7 cellular contexts compared by ENCODE assay signal in the genomic region with DNA sequence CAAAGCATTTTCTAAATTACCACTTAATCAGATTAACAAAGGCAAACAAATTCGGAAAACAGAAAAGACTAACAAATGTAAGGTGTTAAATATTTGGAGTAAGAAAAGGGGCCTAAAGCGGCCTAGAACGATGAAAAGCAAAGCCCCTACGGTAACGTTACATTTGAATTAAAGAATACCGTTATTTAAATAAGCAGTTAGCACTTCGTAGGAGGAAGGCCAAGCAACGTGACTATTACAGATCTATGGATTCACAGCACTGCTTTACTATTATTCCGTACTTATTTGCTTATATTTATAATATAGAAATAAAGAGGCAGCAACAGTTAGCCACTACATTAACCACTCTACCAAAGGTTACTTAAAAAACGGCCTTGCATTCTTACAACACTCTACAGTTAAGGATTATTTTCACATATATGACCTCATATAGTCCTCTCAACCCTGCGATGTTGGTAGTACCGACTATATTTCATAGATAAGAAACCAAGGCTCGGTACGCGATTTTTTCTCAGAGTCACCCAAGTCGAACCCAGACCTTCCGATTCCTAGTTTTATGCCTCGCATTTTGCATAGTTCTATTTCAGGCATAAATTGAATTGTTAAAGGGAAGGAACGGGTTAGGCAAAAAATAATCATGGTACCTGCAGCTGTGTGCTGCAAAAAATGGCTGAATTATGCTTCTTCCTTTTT. TPM values are rescaled to one million over a fixed set of nuclear protein-coding genes. Genes with fewer than 3 reads are reported as not detected.
DNase-seq lines count a peak whose midpoint lies in the region; ATAC-seq, FAIRE-seq and TF ChIP-seq lines count a peak whose summit lies in the region.

No MANE protein-coding gene starts in this region.

- peaks cover 19% of the 10 kb centered on the region for H3K4me1 ChIP-seq in KMS-11 (ENCODE audit: low read depth, poor library complexity, severe bottlenecking)
- H3K4me1 ChIP-seq in astrocyte (ENCODE audit: insufficient read depth, low read length): no peaks in the 10 kb centered on the region
- H3K4me1 ChIP-seq in keratinocyte (ENCODE audit: control insufficient read depth, extremely low read depth, insufficient read depth, low read length): no peaks in the 10 kb centered on the region
- H3K4me1 ChIP-seq in suprapubic skin: peaks cover 3% of the 10 kb centered on the region

- WGBS in suprapubic skin: 42% methylated on average over 19 of the region's 19 CpGs

- no peaks in the 10 kb centered on the region for H4K20me1 ChIP-seq in KMS-11 (ENCODE audit: insufficient read depth)
- peaks cover 5% of the 10 kb centered on the region for H4K20me1 ChIP-seq in astrocyte (ENCODE audit: insufficient read depth, low read length)
- H4K20me1 ChIP-seq in keratinocyte (ENCODE audit: control insufficient read depth, extremely low read depth, insufficient read depth, low read length): no peaks in the 10 kb centered on the region

- no peak for TF ChIP-seq CTCF in KMS-11 (conservative IDR thresholded peaks at IDR 0.05; ENCODE audit: low read depth, low read length)
- no peak for TF ChIP-seq CTCF in astrocyte (IDR thresholded peaks at IDR 0.05; ENCODE audit: insufficient read depth, low read depth, low read length)
- no peak for TF ChIP-seq CTCF in keratinocyte (optimal IDR thresholded peaks at IDR 0.05 in 1 of 3, IDR thresholded peaks at IDR 0.05 in 1 of 3, conservative IDR thresholded peaks at IDR 0.05 in 1 of 3; ENCODE audit: extremely low read depth in 1 of 3, insufficient read depth in 2 of 3, low read length in 3 of 3)
- TF ChIP-seq CTCF in suprapubic skin (IDR thresholded peaks at IDR 0.05): no peak

- peak overlapping the region; percentile 90 for H3K9ac ChIP-seq in KMS-11
- peak overlapping the region; percentile 90 for H3K9ac ChIP-seq in astrocyte (ENCODE audit: low read length)
- H3K9ac ChIP-seq in keratinocyte (ENCODE audit: control insufficient read depth, extremely low read depth, insufficient read depth, low read length): peak overlapping the region; percentile 79

- H3K27me3 ChIP-seq in KMS-11 (ENCODE audit: insufficient read depth, low read depth) (no peaks in the 10 kb centered on the region), astrocyte (ENCODE audit: insufficient read depth, low read length) (no peaks in the 10 kb centered on the region), keratinocyte (ENCODE audit: control insufficient read depth, extremely low read depth, insufficient read depth, low read length) (no peaks in the 10 kb centered on the region), suprapubic skin (no peaks in the 10 kb centered on the region)

- peaks cover 53% of the 10 kb centered on the region for H3K79me2 ChIP-seq in KMS-11 (ENCODE audit: insufficient read depth, low read depth)
- H3K79me2 ChIP-seq in astrocyte (ENCODE audit: insufficient read depth, low read length): peaks cover 52% of the 10 kb centered on the region
- peaks cover 19% of the 10 kb centered on the region for H3K79me2 ChIP-seq in keratinocyte (ENCODE audit: control insufficient read depth, insufficient read depth, low read length)

- no peak for TF ChIP-seq EP300 in suprapubic skin (IDR thresholded peaks at IDR 0.05)

- H3K27ac Mint-ChIP-seq in astrocyte (ENCODE audit: unreplicated experiment): peak overlapping the region; percentile 69

- H3K27ac ChIP-seq in KMS-11 (peak overlapping the region; percentile 80), astrocyte (ENCODE audit: low read depth, low read length) (peak overlapping the region; percentile 76), keratinocyte (ENCODE audit: control insufficient read depth, insufficient read depth, low read length) (peak overlapping the region; percentile 66), suprapubic skin (peak overlapping the region; percentile 98)

- H2AFZ ChIP-seq in KMS-11 (ENCODE audit: low read depth): peak overlapping the region; percentile 61; the same call in 1 of the 2 replicates
- no peak overlapping the region for H2AFZ ChIP-seq in astrocyte (ENCODE audit: low read depth, low read length)
- H2AFZ ChIP-seq in keratinocyte (ENCODE audit: control insufficient read depth, low read length): no peak overlapping the region

- no peak for TF ChIP-seq POLR2A in suprapubic skin (IDR thresholded peaks at IDR 0.05)

- ATAC-seq in HG03280 (IDR thresholded peaks at IDR 0.05; ENCODE audit: unreplicated experiment): no peak

- H3K9me1 ChIP-seq in keratinocyte (ENCODE audit: control insufficient read depth, extremely low read depth, insufficient read depth, low read length): no peaks in the 10 kb centered on the region

- peak; percentile 87 for FAIRE-seq in astrocyte (lab: Jason Lieb, UNC)
- FAIRE-seq in keratinocyte (lab: Jason Lieb, UNC): no peak

- dilution Hi-C loops in keratinocyte (cut with MboI; ENCODE audit: extremely low pct_ligation_motif_present, low sequenced_read_pairs): no loop called here

- H3K9me3 Mint-ChIP-seq in astrocyte (ENCODE audit: unreplicated experiment): no peaks in the 10 kb centered on the region

- no peaks in the 10 kb centered on the region for H3K36me3 ChIP-seq in KMS-11 (ENCODE audit: insufficient read depth)
- no peaks in the 10 kb centered on the region for H3K36me3 ChIP-seq in astrocyte (ENCODE audit: insufficient read depth, low read length)
- H3K36me3 ChIP-seq in keratinocyte (ENCODE audit: control insufficient read depth in 2 of 2, extremely low read depth in 1 of 2, insufficient read depth in 2 of 2, low read length in 2 of 2): no peaks in the 10 kb centered on the region
- no peaks in the 10 kb centered on the region for H3K36me3 ChIP-seq in suprapubic skin

- no peaks in the 10 kb centered on the region for H3K36me3 Mint-ChIP-seq in astrocyte (ENCODE audit: low read depth, unreplicated experiment)

- no peaks in the 10 kb centered on the region for H3K27me3 Mint-ChIP-seq in astrocyte (ENCODE audit: low read depth, unreplicated experiment)

- H3K9me3 ChIP-seq in astrocyte (ENCODE audit: insufficient read depth, low read depth, low read length) (no peaks in the 10 kb centered on the region), keratinocyte (ENCODE audit: control insufficient read depth, low read depth, low read length) (no peaks in the 10 kb centered on the region), suprapubic skin (no peaks in the 10 kb centered on the region)

- H3K4me3 Mint-ChIP-seq in astrocyte (ENCODE audit: unreplicated experiment): peak overlapping the region; percentile 87

- H3K4me2 ChIP-seq in KMS-11: peak overlapping the region; percentile 72
- peak overlapping the region; percentile 82 for H3K4me2 ChIP-seq in astrocyte (ENCODE audit: low read length)
- H3K4me2 ChIP-seq in keratinocyte (ENCODE audit: control insufficient read depth, extremely low read depth, insufficient read depth, low read depth, low read length): peak overlapping the region; percentile 70

- H3K4me1 Mint-ChIP-seq in astrocyte (ENCODE audit: low read depth, unreplicated experiment): peaks cover 10% of the 10 kb centered on the region

- no peak overlapping the region for H3K4me3 ChIP-seq in KMS-11 (IDR thresholded peaks at IDR 0.05; ENCODE audit: insufficient read depth, low read depth, low read length)
- peak overlapping the region; percentile 84 for H3K4me3 ChIP-seq in astrocyte (ENCODE audit: insufficient read depth, low read depth, low read length)
- H3K4me3 ChIP-seq in keratinocyte (ENCODE audit: control insufficient read depth in 2 of 3, extremely low read depth in 1 of 3, insufficient read depth in 2 of 3, low read depth in 1 of 3, low read length in 3 of 3): peak overlapping the region; percentile 70 to 84 (median 82)
- H3K4me3 ChIP-seq in suprapubic skin: peak overlapping the region; percentile 79

- DNase-seq in GF-D8 (lab: John Stamatoyannopoulos, UW) (peak; percentile 34), astrocyte (ENCODE audit: low read depth) (no peak), keratinocyte (ENCODE audit: low read depth, low spot score) (no peak), suprapubic skin (ENCODE audit: low spot score in 2 of 2) (no peak), iPS-NIHi11 (ENCODE audit: low spot score) (no peak)

RNA-seq across cellular contexts. Expression of gene KLHL15, which starts 2.9 kb away (rescaled TPM):
- total RNA-seq in astrocyte (6.5 and 7.5 TPM in 2 replicates), suprapubic skin (1 to 10 TPM; 6.0 to 9.6 (median 7.4) TPM)
- polyA plus RNA-seq in keratinocyte: 1.9 to 3.4 TPM (median 2.2 TPM) in 3 replicates
- polyA plus RNA-seq in keratinocyte (2011; ENCODE audit: low read depth): 0.91 TPM
- polyA plus RNA-seq in keratinocyte (2011; cell fraction: cytosol; rRNA removed): 0.90 and 1.5 TPM in 2 replicates
- 2.3 and 3.4 TPM in 2 replicates for polyA plus RNA-seq in keratinocyte (2011; cell fraction: nucleus; rRNA removed)
- polyA plus RNA-seq in keratinocyte (2012; ENCODE audit: low replicate concordance): 1.6 TPM in 2 replicates
- 1.0 to 6.3 TPM (median 2.5 TPM) in 3 replicates for polyA minus RNA-seq in keratinocyte
- 2.5 TPM for polyA minus RNA-seq in keratinocyte (2011; cell fraction: cytosol; rRNA and poly(A)+ RNA removed)
- polyA minus RNA-seq in keratinocyte (2011; cell fraction: nucleus; rRNA and poly(A)+ RNA removed): 3.8 and 5.9 TPM in 2 replicates

RNA-seq across cellular contexts. Expression of gene EIF2S3, which starts 30.6 kb away (rescaled TPM):
- 203 and 216 TPM in 2 replicates for total RNA-seq in astrocyte
- polyA plus RNA-seq in keratinocyte: 96.7 to 127 TPM (median 112 TPM) in 3 replicates
- polyA plus RNA-seq in keratinocyte (2011; ENCODE audit: low read depth): 157 TPM
- polyA plus RNA-seq in keratinocyte (2011; cell fraction: cytosol; rRNA removed): 92.3 and 153 TPM in 2 replicates
- 225 and 267 TPM in 2 replicates for polyA plus RNA-seq in keratinocyte (2011; cell fraction: nucleus; rRNA removed)
- 121 and 190 TPM in 2 replicates for polyA plus RNA-seq in keratinocyte (2012; ENCODE audit: low replicate concordance)
- 100 to 182 TPM (median 130 TPM) in 3 replicates for polyA minus RNA-seq in keratinocyte
- polyA minus RNA-seq in keratinocyte (2011; cell fraction: cytosol; rRNA and poly(A)+ RNA removed): 221 TPM
- 54.9 and 115 TPM in 2 replicates for polyA minus RNA-seq in keratinocyte (2011; cell fraction: nucleus; rRNA and poly(A)+ RNA removed)
- total RNA-seq in suprapubic skin: 100 to 1,000 TPM; 111 to 118 (median 115) TPM
